Comparison of ENCODE assay signal across 17 cellular contexts in the genomic region with DNA sequence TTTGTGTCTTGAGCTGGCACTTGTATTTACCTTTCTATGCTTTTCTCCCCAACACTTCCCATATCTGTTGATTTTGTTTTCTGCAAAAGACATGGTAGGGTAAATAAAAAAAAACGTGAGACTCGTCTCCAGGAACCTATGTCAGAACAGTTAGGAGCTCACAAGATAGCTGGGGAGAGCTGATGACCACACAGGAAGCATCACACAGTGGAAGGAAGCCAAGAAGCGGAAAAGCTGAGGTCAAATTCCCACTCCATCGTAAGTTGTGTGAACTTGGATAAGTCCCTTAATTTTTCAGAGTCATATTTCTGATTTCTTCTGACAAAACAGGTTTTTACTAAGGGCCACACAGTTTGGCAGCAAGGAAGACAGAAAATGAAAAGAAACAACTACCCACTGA.
"Had no signal": no experiment of that assay in that cellular context is flagged by ENCODE, and none has a peak within 500 bp of the region (broad histone marks: within the 10 kb centered on the region; RNA-seq: fewer than 3 reads in every experiment).

No MANE protein-coding gene starts in this region.

- H3K4me3 ChIP-seq: cardiac muscle cell, lower lobe of right lung, skin epidermis had no signal

- H3K9me3 ChIP-seq: lower lobe of right lung had no signal

- H3K27me3 ChIP-seq: cardiac muscle cell had no signal

- H3K36me3 ChIP-seq: cardiac muscle cell, lower lobe of right lung had no signal

- DNase-seq: activated CD4-positive, alpha-beta T cell treated with anti-CD3 and anti-CD28 coated beads for 48 hours; activated CD8-positive, alpha-beta T cell treated with anti-CD3 and anti-CD28 coated beads for 36 hours; activated effector memory CD4-positive, alpha-beta T cell treated with Interleukin-2 at 50 U/mL for 16 hours; activated naive CD4-positive, alpha-beta T cell treated with anti-CD3 and anti-CD28 coated beads, Interleukin-2, amount 50 U/mL, for 16 hours; activated T-cell treated with anti-CD3 and anti-CD28 coated beads, Interleukin-2, amount 50 U/mL, for 4 hours; foreskin fibroblast; glutamatergic neuron; lower lobe of right lung; midbrain; naive B cell; retina; stimulated activated naive CD8-positive, alpha-beta T cell treated with anti-CD3 and anti-CD28 coated beads, Interleukin-15, Interleukin-2, amounts not matched to agents 100 U/mL and 50 U/mL, for 24 hours; T-helper 2 cell; trophoblast cell had no signal

- H3K27ac ChIP-seq: cardiac muscle cell, lower lobe of right lung, skin epidermis had no signal

- ATAC-seq: activated CD8-positive, alpha-beta T cell treated with anti-CD3 and anti-CD28 coated beads for 36 hours; activated T-cell treated with anti-CD3 and anti-CD28 coated beads, Interleukin-2, amount 50 U/mL, for 4 hours; esophagus mucosa; lower lobe of right lung; stimulated activated naive CD8-positive, alpha-beta T cell treated with anti-CD3 and anti-CD28 coated beads, Interleukin-15, Interleukin-2, amounts not matched to agents 100 U/mL and 50 U/mL, for 24 hours had no signal

- H3K4me1 ChIP-seq: lower lobe of right lung had no signal
